ENCODE assay signal across 16 cellular contexts in the genomic region with DNA sequence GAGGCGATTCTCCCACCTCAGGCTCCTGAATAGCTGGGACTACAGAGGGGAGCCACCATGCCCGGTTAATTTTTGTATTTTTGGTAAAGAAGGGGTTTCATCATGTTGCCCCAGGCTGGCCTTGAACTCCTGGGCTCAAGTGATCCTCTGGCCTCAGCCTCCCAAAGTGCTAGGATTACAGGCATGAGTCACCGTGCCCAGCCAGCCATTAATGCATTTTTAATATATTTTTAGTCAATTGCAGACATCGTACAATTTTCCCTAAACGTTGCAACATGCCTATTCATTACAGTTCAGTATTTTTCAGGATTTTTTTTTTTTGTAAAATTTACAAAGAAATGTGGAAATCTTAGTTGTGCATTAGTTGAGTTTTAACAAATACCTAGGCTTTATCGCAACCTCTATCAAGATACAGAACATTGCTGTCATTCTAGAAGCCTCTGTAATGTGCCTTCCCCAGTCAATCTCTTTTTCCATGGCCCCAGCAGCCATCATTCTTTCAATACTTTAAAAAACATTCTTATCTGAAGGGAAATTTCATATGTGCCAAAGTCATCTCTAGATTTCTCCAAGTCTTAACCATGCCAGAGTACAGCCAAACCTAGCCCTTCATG.
"Had no signal": no experiment of that assay in that cellular context is flagged by ENCODE, and none has a peak within 500 bp of the region (broad histone marks: within the 10 kb centered on the region; RNA-seq: fewer than 3 reads in every experiment).

No MANE protein-coding gene starts in this region.

- H3K4me3 Mint-ChIP-seq: activated CD8-positive, alpha-beta T cell treated with anti-CD3 and anti-CD28 coated beads, Interleukin-2, amount 10 ng/mL, durations not matched to agents 7 days and 5 days; activated naive CD8-positive, alpha-beta T cell treated with anti-CD3 and anti-CD28 coated beads, Interleukin-2, amount 10 ng/mL, durations not matched to agents 7 days and 5 days; memory B cell; natural killer cell; T-helper 1 cell treated with Interleukin-12 subunit alpha and Interleukin-12 subunit beta and Interleukin-4 antibody, amounts not matched to agents 30 μg/mL and 1 μg/mL, for 36 hours had no signal

- H3K27me3 ChIP-seq: ascending aorta, neutrophil had no signal

- H3K27me3 Mint-ChIP-seq: activated naive CD8-positive, alpha-beta T cell treated with anti-CD3 and anti-CD28 coated beads, Interleukin-2, amount 10 ng/mL, durations not matched to agents 7 days and 5 days; memory B cell had no signal

- ATAC-seq: activated CD8-positive, alpha-beta T cell treated with anti-CD3 and anti-CD28 coated beads, Interleukin-2, amount 10 ng/mL, durations not matched to agents 7 days and 5 days; left ventricle myocardium superior; natural killer cell had no signal

- H3K27ac Mint-ChIP-seq: activated CD8-positive, alpha-beta T cell treated with anti-CD3 and anti-CD28 coated beads, Interleukin-2, amount 10 ng/mL, durations not matched to agents 7 days and 5 days; activated naive CD8-positive, alpha-beta T cell treated with anti-CD3 and anti-CD28 coated beads, Interleukin-2, amount 10 ng/mL, durations not matched to agents 7 days and 5 days; natural killer cell; T-helper 1 cell treated with Interleukin-12 subunit alpha and Interleukin-12 subunit beta and Interleukin-4 antibody, amounts not matched to agents 30 μg/mL and 1 μg/mL, for 36 hours had no signal

- FAIRE-seq: bronchial epithelial cell, kidney had no signal

- H3K36me3 ChIP-seq: ascending aorta had no signal

- H3K36me3 Mint-ChIP-seq: natural killer cell had no signal

- H3K9me3 ChIP-seq: ascending aorta, neutrophil had no signal

- DNase-seq: activated CD4-positive, alpha-beta T cell treated with anti-CD3 and anti-CD28 coated beads for 48 hours; activated CD8-positive, alpha-beta memory T cell treated with anti-CD3 and anti-CD28 coated beads, Interleukin-2, amount 50 U/mL, for 4 hours; activated CD8-positive, alpha-beta T cell treated with anti-CD3 and anti-CD28 coated beads, Interleukin-2, amount 10 ng/mL, durations not matched to agents 7 days and 5 days; activated gamma-delta T cell treated with Interleukin-2 at 50 U/mL for 16 hours; activated naive CD8-positive, alpha-beta T cell treated with anti-CD3 and anti-CD28 coated beads, Interleukin-2, amount 10 ng/mL, durations not matched to agents 7 days and 5 days; hippocampal formation; kidney; left ventricle myocardium superior; natural killer cell; stimulated activated CD4-positive, alpha-beta T cell treated with anti-CD3 and anti-CD28 coated beads, Interleukin-12 subunit alpha, Interleukin-12 subunit beta, amount 100 ng/mL, for 4 hours; stimulated activated CD4-positive, alpha-beta T cell treated with anti-CD3 and anti-CD28 coated beads, Interleukin-2, amount 100 ng/mL, for 24 hours had no signal

- H3K4me3 ChIP-seq: ascending aorta had no signal

- H3K9me3 Mint-ChIP-seq: activated naive CD8-positive, alpha-beta T cell treated with anti-CD3 and anti-CD28 coated beads, Interleukin-2, amount 10 ng/mL, durations not matched to agents 7 days and 5 days; memory B cell; natural killer cell; T-helper 1 cell treated with Interleukin-12 subunit alpha and Interleukin-12 subunit beta and Interleukin-4 antibody, amounts not matched to agents 30 μg/mL and 1 μg/mL, for 36 hours had no signal
